8 cellular contexts compared by ENCODE assay signal in the genomic region with DNA sequence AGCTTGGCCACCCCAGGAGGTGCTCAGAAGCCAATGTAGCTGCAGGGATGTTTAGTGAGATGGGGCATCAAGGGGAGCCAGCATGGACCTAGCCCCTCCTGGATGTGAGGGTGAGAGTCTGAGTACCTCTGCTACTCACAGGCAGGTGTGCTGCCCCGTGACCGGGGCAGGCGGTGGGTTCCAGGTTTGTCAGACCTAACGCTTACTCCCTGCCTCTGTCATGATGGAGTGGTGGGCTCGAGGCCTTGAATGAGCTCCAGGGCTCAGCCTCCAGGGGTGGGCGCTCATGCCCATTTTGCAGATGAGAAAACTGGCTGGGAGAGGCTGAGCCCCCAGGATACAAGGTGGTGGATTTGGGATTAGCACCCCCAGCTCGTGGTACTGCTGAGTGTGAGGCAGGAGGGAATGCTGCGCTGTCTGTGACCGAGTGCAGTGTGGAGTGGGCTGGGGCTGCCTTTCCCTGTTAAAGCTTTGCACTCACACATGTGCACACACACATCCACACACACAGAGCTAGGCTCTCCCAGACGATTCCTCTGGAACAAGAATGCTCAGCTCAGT. TPM values are rescaled to one million over a fixed set of nuclear protein-coding genes. Genes with fewer than 3 reads are reported as not detected.
DNase-seq lines count a peak whose midpoint lies in the region; ATAC-seq and TF ChIP-seq lines count a peak whose summit lies in the region.

No MANE protein-coding gene starts in this region.

- WGBS in HUES64 = 80% methylated on average over 10 of the region's 10 CpGs

- H3K9me3 ChIP-seq in HUES64 (ENCODE audit: insufficient read depth, low read depth, low read length) = no peaks in the 10 kb centered on the region
- H3K9me3 ChIP-seq in breast epithelium = no peaks in the 10 kb centered on the region
- no peaks in the 10 kb centered on the region for H3K9me3 ChIP-seq in stomach smooth muscle (ENCODE audit: control insufficient read depth in 2 of 2, low read length in 2 of 2)

- intact Hi-C loops in breast epithelium (cut with DNase I; ENCODE audit: low total_unique reads) = loop anchor here (5.0 to 10.0 kb wide), 2 partner anchors 107 to 110 kb away; no protein-coding TSS in a partner anchor
- intact Hi-C loops in left colon (cut with DNase I, micrococcal nuclease) = no loop called here

- H3K27ac ChIP-seq in HUES64 (ENCODE audit: low read depth, low read length) = no peak overlapping the region
- H3K27ac ChIP-seq in breast epithelium = peak overlapping the region; percentile 73 to 89
- peak overlapping the region; percentile 82 for H3K27ac ChIP-seq in stomach smooth muscle (ENCODE audit: low read length)

- H3K4me1 ChIP-seq in HUES64 (ENCODE audit: insufficient read depth, low read length) = peaks cover 21% of the 10 kb centered on the region; the same call in 1 of the 2 replicates
- peaks cover 24 to 25% of the 10 kb centered on the region in 2 donors for H3K4me1 ChIP-seq in breast epithelium
- peaks cover 75% of the 10 kb centered on the region for H3K4me1 ChIP-seq in stomach smooth muscle (ENCODE audit: control insufficient read depth, insufficient read depth, low read length)

- no peak for ATAC-seq in left colon

- no peak for TF ChIP-seq POLR2A in breast epithelium (IDR thresholded peaks at IDR 0.05)

- H3K9ac ChIP-seq in HUES64 (ENCODE audit: low read depth, low read length) = 0 out of 2 replicates have a peak overlapping the region, but pooled peaks have one; percentile 63
- peak overlapping the region; percentile 82 to 85 for H3K9ac ChIP-seq in stomach smooth muscle (ENCODE audit: low read length in 2 of 2)

- H3K36me3 ChIP-seq in HUES64 (ENCODE audit: insufficient read depth, low read length) = no peaks in the 10 kb centered on the region
- H3K36me3 ChIP-seq in breast epithelium = no peaks in the 10 kb centered on the region
- H3K36me3 ChIP-seq in stomach smooth muscle (ENCODE audit: control insufficient read depth in 2 of 2, insufficient read depth in 2 of 2, low read length in 2 of 2) = no peaks in the 10 kb centered on the region

- no peak for DNase-seq in breast epithelium (ENCODE audit: low spot score in 2 of 2)
- peak; percentile 31 for DNase-seq in left colon
- DNase-seq in T-helper 9 cell = no peak
- DNase-seq in hypothalamus (lab: John Stamatoyannopoulos, UW) = no peak
- DNase-seq in epidermal melanocyte (ENCODE audit: insufficient read length, low spot score) = no peak
- DNase-seq in hippocampal formation (lab: John Stamatoyannopoulos, UW) = no peak

- TF ChIP-seq CTCF in breast epithelium (IDR thresholded peaks at IDR 0.05) = no peak

- H3K27me3 ChIP-seq in HUES64 (ENCODE audit: insufficient read depth, low read length) (no peaks in the 10 kb centered on the region; the same call in 1 of the 2 replicates), breast epithelium (no peaks in the 10 kb centered on the region), stomach smooth muscle (ENCODE audit: control insufficient read depth in 1 of 2, insufficient read depth in 2 of 2, low read length in 2 of 2) (no peaks in the 10 kb centered on the region)

- peak overlapping the region; percentile 70 for H3K4me3 ChIP-seq in HUES64 (ENCODE audit: low read length)
- peak overlapping the region; percentile 61 to 94 (median 80) for H3K4me3 ChIP-seq in breast epithelium
- peak overlapping the region; percentile 84 to 86 for H3K4me3 ChIP-seq in stomach smooth muscle (ENCODE audit: low read length in 2 of 2)

RNA-seq across cellular contexts. Expression of a gene that starts 1.5 kb away (rescaled TPM):
- polyA plus RNA-seq in HUES64 (2013, experiment 1 of 2) = 21.0 TPM
- polyA plus RNA-seq in HUES64 (2013, experiment 2 of 2) = 21.8 TPM
- total RNA-seq in breast epithelium = 10 to 100 TPM; 31.0 to 63.0 (median 31.5) TPM
- 10 to 100 TPM; 68.3 to 88.9 TPM for total RNA-seq in left colon

Comparison
In these comparisons a context has a peak if more than half of its experiments do, and no peak if none do; other contexts are left out.
1. DNase-seq: peak in left colon (2 of 2); none in breast epithelium (0 of 2), T-helper 9 cell (single experiment), hypothalamus (0 of 51), epidermal melanocyte (single experiment) and hippocampal formation (0 of 2).
2. Peak in every context shown above with its lines, with median percentiles within 50 percentile points of each other: H3K4me3 ChIP-seq.